ENCODE assay signal across 28 cellular contexts in genomic region chr9:96075111-96075510, GRCh38.
"Had no signal": no experiment of that assay in that cellular context is flagged by ENCODE, and none has a peak within 500 bp of the region (broad histone marks: within the 10 kb centered on the region; RNA-seq: fewer than 3 reads in every experiment).

No MANE protein-coding gene starts in this region.

- H3K36me3 ChIP-seq: esophagus squamous epithelium, pancreas, sigmoid colon, suprapubic skin, tibial nerve had no signal

- H3K27me3 ChIP-seq: esophagus squamous epithelium, pancreas, sigmoid colon, suprapubic skin, tibial nerve had no signal

- H3K4me3 ChIP-seq: esophagus squamous epithelium, pancreas, psoas muscle, sigmoid colon, suprapubic skin, tibial nerve had no signal

- H3K27ac Mint-ChIP-seq: activated CD8-positive, alpha-beta memory T cell treated with anti-CD3 and anti-CD28 coated beads, Interleukin-2, amount 10 ng/mL, durations not matched to agents 7 days and 5 days; activated CD8-positive, alpha-beta T cell treated with anti-CD3 and anti-CD28 coated beads, Interleukin-2, amount 10 ng/mL, durations not matched to agents 7 days and 5 days; activated naive CD8-positive, alpha-beta T cell; naive B cell; stimulated activated memory B cell treated with anti-CD40 and anti-IgM and Interleukin-4, amounts not matched to agents 10 μg/mL and 1 μg/mL and 100 μg/mL, for 72 hours; WTC11 had no signal

- DNase-seq: activated CD4-positive, alpha-beta T cell treated with anti-CD3 and anti-CD28 coated beads for 1 hour; activated CD8-positive, alpha-beta memory T cell treated with anti-CD3 and anti-CD28 coated beads, Interleukin-2, amount 10 ng/mL, durations not matched to agents 7 days and 5 days; activated CD8-positive, alpha-beta T cell treated with anti-CD3 and anti-CD28 coated beads, Interleukin-2, amount 10 ng/mL, durations not matched to agents 7 days and 5 days; activated effector memory CD4-positive, alpha-beta T cell treated with Interleukin-2 at 50 U/mL for 16 hours; activated naive CD4-positive, alpha-beta T cell treated with Interleukin-2 at 50 U/mL for 16 hours; activated T-cell treated with anti-CD3 and anti-CD28 coated beads, Interleukin-2, amount 50 U/mL, for 48 hours; anterior cingulate cortex; dermis blood vessel endothelial cell; effector CD4-positive, alpha-beta T cell; esophagus squamous epithelium; glutamatergic neuron; hippocampal formation; left cardiac atrium; left ventricle myocardium superior; naive B cell; nucleus accumbens; pancreas; psoas muscle; sigmoid colon; small intestine; stimulated activated CD4-positive, alpha-beta T cell treated with anti-CD3 and anti-CD28 coated beads, Interleukin-4, amount 100 ng/mL, for 24 hours had no signal

- H3K27me3 Mint-ChIP-seq: activated naive CD8-positive, alpha-beta T cell had no signal

- H3K4me1 ChIP-seq: psoas muscle had no signal

- ATAC-seq: activated CD8-positive, alpha-beta memory T cell treated with anti-CD3 and anti-CD28 coated beads, Interleukin-2, amount 10 ng/mL, durations not matched to agents 7 days and 5 days; activated CD8-positive, alpha-beta T cell treated with anti-CD3 and anti-CD28 coated beads, Interleukin-2, amount 10 ng/mL, durations not matched to agents 7 days and 5 days; left cardiac atrium; left ventricle myocardium superior; pancreas; psoas muscle; stimulated activated memory B cell treated with anti-CD40 and anti-IgM and Interleukin-4, amounts not matched to agents 10 μg/mL and 1 μg/mL and 100 μg/mL, for 72 hours; WTC11 had no signal

- H3K27ac ChIP-seq: epithelial cell of prostate, esophagus squamous epithelium, pancreas, psoas muscle, sigmoid colon, suprapubic skin, tibial nerve had no signal

- H3K36me3 Mint-ChIP-seq: activated CD8-positive, alpha-beta memory T cell treated with anti-CD3 and anti-CD28 coated beads, Interleukin-2, amount 10 ng/mL, durations not matched to agents 7 days and 5 days; activated naive CD8-positive, alpha-beta T cell; naive B cell; stimulated activated memory B cell treated with anti-CD40 and anti-IgM and Interleukin-4, amounts not matched to agents 10 μg/mL and 1 μg/mL and 100 μg/mL, for 72 hours; WTC11 had no signal

- H3K4me3 Mint-ChIP-seq: activated CD8-positive, alpha-beta memory T cell treated with anti-CD3 and anti-CD28 coated beads, Interleukin-2, amount 10 ng/mL, durations not matched to agents 7 days and 5 days; activated CD8-positive, alpha-beta T cell treated with anti-CD3 and anti-CD28 coated beads, Interleukin-2, amount 10 ng/mL, durations not matched to agents 7 days and 5 days; activated naive CD8-positive, alpha-beta T cell; naive B cell; neural crest cell; stimulated activated memory B cell treated with anti-CD40 and anti-IgM and Interleukin-4, amounts not matched to agents 10 μg/mL and 1 μg/mL and 100 μg/mL, for 72 hours; WTC11 had no signal

- H3K4me1 Mint-ChIP-seq: naive B cell; stimulated activated memory B cell treated with anti-CD40 and anti-IgM and Interleukin-4, amounts not matched to agents 10 μg/mL and 1 μg/mL and 100 μg/mL, for 72 hours had no signal

- H3K9me3 Mint-ChIP-seq: naive B cell; neural crest cell; stimulated activated memory B cell treated with anti-CD40 and anti-IgM and Interleukin-4, amounts not matched to agents 10 μg/mL and 1 μg/mL and 100 μg/mL, for 72 hours; WTC11 had no signal

- H3K9me3 ChIP-seq: esophagus squamous epithelium, pancreas, psoas muscle, sigmoid colon, suprapubic skin, tibial nerve had no signal
